9 cellular contexts compared by ENCODE assay signal in the genomic region with DNA sequence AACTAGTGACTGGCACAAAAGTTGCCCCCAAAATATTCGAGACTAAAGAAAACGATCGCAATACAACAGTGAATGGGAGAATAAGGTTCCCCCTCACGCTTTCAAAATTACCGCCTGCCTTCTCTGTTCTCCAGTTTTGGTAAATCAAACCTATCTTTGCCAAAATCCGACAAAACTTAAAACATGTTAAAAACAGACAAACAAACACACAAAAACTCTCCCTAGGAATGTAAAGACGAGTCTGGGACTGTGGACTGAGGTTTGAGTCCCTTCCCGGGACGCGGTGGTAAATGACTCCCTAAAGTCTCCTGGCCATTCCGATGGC. TPM values are rescaled to one million over a fixed set of nuclear protein-coding genes. Genes with fewer than 3 reads are reported as not detected.
DNase-seq lines count a peak whose midpoint lies in the region; ATAC-seq and TF ChIP-seq lines count a peak whose summit lies in the region.
"Had no signal": no experiment of that assay in that cellular context is flagged by ENCODE, and none has a peak within 500 bp of the region (broad histone marks: within the 10 kb centered on the region; RNA-seq: fewer than 3 reads in every experiment).

No MANE protein-coding gene starts in this region.

- H3K4me1 ChIP-seq in heart right ventricle, result peaks cover 0 to 27% (median 14%) of the 10 kb centered on the region in 9 donors
- H3K4me1 ChIP-seq in mononuclear cell (ENCODE audit: insufficient read depth, low read length), result peaks cover 15% of the 10 kb centered on the region
- H3K4me1 ChIP-seq in urinary bladder (ENCODE audit: insufficient read depth), result no peaks in the 10 kb centered on the region

- H3K36me3 ChIP-seq in heart right ventricle (peaks cover 0 to 25% (median 3%) of the 10 kb centered on the region in 9 donors), urinary bladder (ENCODE audit: insufficient read depth) (no peaks in the 10 kb centered on the region)

- H3K9me3 ChIP-seq in heart right ventricle (no peaks in the 10 kb centered on the region), mononuclear cell (ENCODE audit: low read depth, low read length) (no peaks in the 10 kb centered on the region)

- H3K27ac ChIP-seq in heart right ventricle (peak overlapping the region in 9 of 10 donors; percentile 79 to 90 (median 85)), urinary bladder (ENCODE audit: low read depth) (peak overlapping the region; percentile 53)

- DNase-seq in heart right ventricle (no peak), cardiac septum (ENCODE audit: low spot score) (no peak), cardiac fibroblast (ENCODE audit: low read depth in 2 of 2) (no peak), NCI-H187 treated with DMSO at 0.1 percent for 48 hours (lab: John Stamatoyannopoulos, UW) (no peak), left colon (no peak), germinal center (ENCODE audit: low spot score) (no peak)
- DNase-seq: DND-41 had no signal

- intact Hi-C loops in heart right ventricle (cut with DNase I), result loop anchor here in 1 of 10 donors (10.0 kb wide), 1 partner anchor 59 kb away; no protein-coding TSS in a partner anchor
- intact Hi-C loops in cardiac septum (cut with DNase I), result loop anchor here (10.0 kb wide), 1 partner anchor 231 kb away; no protein-coding TSS in a partner anchor
- intact Hi-C loops in left colon (cut with DNase I, micrococcal nuclease), result no loop called here

- H3K27me3 ChIP-seq in heart right ventricle, result peaks cover 0 to 45% (median 25%) of the 10 kb centered on the region in 7 donors
- peaks cover 24% of the 10 kb centered on the region for H3K27me3 ChIP-seq in mononuclear cell (ENCODE audit: insufficient read depth, low read length)

- H3K4me3 ChIP-seq in heart right ventricle (peak overlapping the region; percentile 71 to 98 (median 80)), cardiac fibroblast (replicated peaks in 1 of 2; ENCODE audit: low read depth in 2 of 2, low read length in 2 of 2) (peak overlapping the region; percentile 67 to 75), mononuclear cell (ENCODE audit: low read length) (peak overlapping the region; percentile 79), urinary bladder (ENCODE audit: low read depth, low read length) (peak overlapping the region; percentile 92)

- ATAC-seq in heart right ventricle (no peak), left colon (no peak)

- WGBS in heart right ventricle, 2 donors, result 30 to 34% methylated on average over 11 of the region's 11 CpGs
- WGBS in urinary bladder, result 34% methylated on average over 11 of the region's 11 CpGs

- TF ChIP-seq CTCF in heart right ventricle (IDR thresholded peaks at IDR 0.05), result no peak
- TF ChIP-seq CTCF in cardiac fibroblast (IDR thresholded peaks at IDR 0.05; ENCODE audit: low read depth, low read length), result no peak

RNA-seq across cellular contexts. Expression of gene IMPACT, which starts 0.4 kb away (rescaled TPM):
- total RNA-seq in heart right ventricle (10 to 100 TPM; 19.2 to 33.8 (median 26.9) TPM), cardiac septum (24.5 TPM), mononuclear cell (13.6 TPM), urinary bladder (42.6 TPM), left colon (10 to 100 TPM; 21.7 to 30.8 TPM)
- polyA plus RNA-seq in heart right ventricle (10 to 100 TPM in 1 of 2 donors, 1 to 10 TPM in 1; 4.5 to 15.1 TPM), urinary bladder (14.6 TPM)

RNA-seq across cellular contexts. Expression of gene OSBPL1A, which starts 28.4 kb away (rescaled TPM):
- 10 to 100 TPM; 50.9 to 85.6 (median 64.8) TPM for total RNA-seq in heart right ventricle
- 10 to 100 TPM; 26.5 to 28.1 TPM for polyA plus RNA-seq in heart right ventricle
- total RNA-seq in cardiac septum, result 49.4 TPM
- total RNA-seq in mononuclear cell, result 4.2 TPM
- 53.3 TPM for total RNA-seq in urinary bladder
- polyA plus RNA-seq in urinary bladder, result 46.6 TPM
- 10 to 100 TPM; 39.8 to 50.7 TPM for total RNA-seq in left colon

RNA-seq across cellular contexts. Expression of gene HRH4, which starts 34.4 kb away (rescaled TPM):
- total RNA-seq in heart right ventricle, result under 1 TPM in 2 of 10 donors, not detected in 8; 0.15 to 0.28 TPM
- polyA plus RNA-seq in heart right ventricle, result under 1 TPM in 1 of 2 donors, not detected in 1; under 0.01 TPM
- total RNA-seq in cardiac septum, result 0.08 TPM
- 0.42 TPM for total RNA-seq in mononuclear cell
- total RNA-seq in urinary bladder, result 0.26 TPM
- 0.05 TPM for polyA plus RNA-seq in urinary bladder
- under 1 TPM; 0.11 to 0.12 TPM for total RNA-seq in left colon
